ENCODE assay signal across 11 cellular contexts in genomic region chr9:79824265-79824664, GRCh38.
DNase-seq lines count a peak whose midpoint lies in the region; ATAC-seq lines count a peak whose summit lies in the region.
"Had no signal": no experiment of that assay in that cellular context is flagged by ENCODE, and none has a peak within 500 bp of the region (broad histone marks: within the 10 kb centered on the region; RNA-seq: fewer than 3 reads in every experiment).

No MANE protein-coding gene starts in this region.

- intact Hi-C loops in sciatic nerve (cut with DNase I): no loop called here

- ATAC-seq in GM18870 (IDR thresholded peaks at IDR 0.05; ENCODE audit: unreplicated experiment): peak; percentile 96
- ATAC-seq in GM21423 (IDR thresholded peaks at IDR 0.05; ENCODE audit: unreplicated experiment): peak; percentile 99
- peak; percentile 90 for ATAC-seq in HG03060 (IDR thresholded peaks at IDR 0.05; ENCODE audit: low read depth, unreplicated experiment)
- ATAC-seq in sciatic nerve: no peak
- ATAC-seq in GM21360 (IDR thresholded peaks at IDR 0.05; ENCODE audit: unreplicated experiment): no peak

- DNase-seq in RPMI8226: peak; percentile 20
- no peak for DNase-seq in NCI-H2081 (lab: John Stamatoyannopoulos, UW)
- DNase-seq in sciatic nerve (ENCODE audit: low spot score): no peak
- no peak for DNase-seq in NOMO-1 treated with dmso at 0.1 percent for 144 hours (lab: John Stamatoyannopoulos, UW; ENCODE audit: unreplicated experiment)
- DNase-seq: activated effector memory CD4-positive, alpha-beta T cell treated with anti-CD3 and anti-CD28 coated beads, Interleukin-2, amount 50 U/mL, for 16 hours; CD8-positive, alpha-beta memory T cell; PC-9 had no signal

Comparison
In these comparisons a context has a peak if more than half of its experiments do, and no peak if none do; other contexts are left out.
1. ATAC-seq: peak in GM18870 (single experiment), GM21423 (single experiment) and HG03060 (single experiment); none in sciatic nerve (single experiment) and GM21360 (single experiment).